37 cellular contexts compared by ENCODE assay signal in the genomic region with DNA sequence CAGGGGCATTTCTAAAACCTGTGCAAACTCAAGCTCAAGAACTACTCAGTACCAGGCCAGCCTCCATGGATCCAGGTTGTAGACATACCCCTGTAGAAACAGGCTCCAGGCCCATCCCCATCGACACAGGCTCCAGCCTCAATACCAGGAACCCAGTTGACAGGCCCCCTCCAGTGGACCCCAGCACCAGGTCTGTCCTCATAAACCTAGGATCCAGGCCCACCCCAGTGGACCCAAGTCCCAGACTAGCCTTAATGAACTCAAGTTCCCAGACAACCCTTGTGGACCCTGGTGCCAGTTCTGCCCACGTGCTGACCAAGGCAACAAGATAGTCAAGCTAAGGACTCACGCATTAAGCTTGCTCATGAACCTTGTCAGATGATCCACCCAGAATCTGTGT.
"Had no signal": no experiment of that assay in that cellular context is flagged by ENCODE, and none has a peak within 500 bp of the region (broad histone marks: within the 10 kb centered on the region; RNA-seq: fewer than 3 reads in every experiment).

No MANE protein-coding gene starts in this region.

- ATAC-seq: activated naive CD4-positive, alpha-beta T cell treated with anti-CD3 and anti-CD28 coated beads, Interleukin-2, amount 50 U/mL, for 72 hours; activated naive CD8-positive, alpha-beta T cell treated with anti-CD3 and anti-CD28 coated beads, Interleukin-2, amount 50 U/mL, for 24 hours; activated T-cell treated with anti-CD3 and anti-CD28 coated beads, Interleukin-2, amount 50 U/mL, for 4 hours; activated T-cell treated with anti-CD3 and anti-CD28 coated beads, Interleukin-2, amount 50 U/mL, for 72 hours; activated T-helper 17 cell treated with anti-CD3 and anti-CD28 coated beads, Interleukin-2, amount 50 U/mL, for 72 hours; body of pancreas had no signal

- H3K27ac Mint-ChIP-seq: activated naive CD4-positive, alpha-beta T cell treated with anti-CD3 and anti-CD28 coated beads for 36 hours; activated naive CD4-positive, alpha-beta T cell treated with anti-CD3 and anti-CD28 coated beads, Interleukin-2, amount 10 ng/mL, durations not matched to agents 7 days and 5 days; activated naive CD4-positive, alpha-beta T cell treated with anti-CD3 and anti-CD28 coated beads, Interleukin-2, amount 50 U/mL, for 24 hours; activated naive CD4-positive, alpha-beta T cell treated with anti-CD3 and anti-CD28 coated beads, Interleukin-2, amount 50 U/mL, for 72 hours; activated naive CD8-positive, alpha-beta T cell; activated naive CD8-positive, alpha-beta T cell treated with anti-CD3 and anti-CD28 coated beads for 36 hours; activated naive CD8-positive, alpha-beta T cell treated with anti-CD3 and anti-CD28 coated beads, Interleukin-2, amount 10 ng/mL, durations not matched to agents 7 days and 5 days; activated naive CD8-positive, alpha-beta T cell treated with anti-CD3 and anti-CD28 coated beads, Interleukin-2, amount 50 U/mL, for 24 hours; activated T-cell treated with anti-CD3 and anti-CD28 coated beads, Interleukin-2, amount 50 U/mL, for 24 hours; activated T-cell treated with anti-CD3 and anti-CD28 coated beads, Interleukin-2, amount 50 U/mL, for 72 hours; activated T-helper 1 cell treated with anti-CD3 and anti-CD28 coated beads, Interleukin-12 subunit alpha, Interleukin-12 subunit beta, Interleukin-2, Interleukin-4 antibody, amounts not matched to agents 30 ng/mL and 10 ng/mL and 1 ng/mL, durations not matched to agents 14 hours and 24 hours and 36 hours; activated T-helper 17 cell treated with anti-CD3 and anti-CD28 coated beads, Interleukin-2, amount 50 U/mL, for 72 hours; activated T-helper 2 cell treated with anti-CD3 and anti-CD28 coated beads, Interferon-gamma antibody, Interleukin-2, Interleukin-4, amounts not matched to agents 10 μg/mL and 5 μg/mL and 100 μg/mL, durations not matched to agents 14 hours and 24 hours and 36 hours; brain had no signal

- H3K36me3 Mint-ChIP-seq: activated naive CD4-positive, alpha-beta T cell treated with anti-CD3 and anti-CD28 coated beads, Interleukin-2, amount 10 ng/mL, durations not matched to agents 7 days and 5 days; activated naive CD4-positive, alpha-beta T cell treated with anti-CD3 and anti-CD28 coated beads, Interleukin-2, amount 50 U/mL, for 24 hours; activated naive CD4-positive, alpha-beta T cell treated with anti-CD3 and anti-CD28 coated beads, Interleukin-2, amount 50 U/mL, for 72 hours; activated naive CD8-positive, alpha-beta T cell; activated naive CD8-positive, alpha-beta T cell treated with anti-CD3 and anti-CD28 coated beads for 36 hours; activated naive CD8-positive, alpha-beta T cell treated with anti-CD3 and anti-CD28 coated beads, Interleukin-2, amount 10 ng/mL, durations not matched to agents 7 days and 5 days; brain had no signal

- H3K9me3 Mint-ChIP-seq: activated naive CD4-positive, alpha-beta T cell treated with anti-CD3 and anti-CD28 coated beads for 36 hours; activated naive CD8-positive, alpha-beta T cell treated with anti-CD3 and anti-CD28 coated beads for 36 hours; activated naive CD8-positive, alpha-beta T cell treated with anti-CD3 and anti-CD28 coated beads, Interleukin-2, amount 10 ng/mL, durations not matched to agents 7 days and 5 days; activated T-cell treated with anti-CD3 and anti-CD28 coated beads, Interleukin-2, amount 50 U/mL, for 24 hours; activated T-cell treated with anti-CD3 and anti-CD28 coated beads, Interleukin-2, amount 50 U/mL, for 4 hours; activated T-helper 2 cell treated with anti-CD3 and anti-CD28 coated beads, Interferon-gamma antibody, Interleukin-2, Interleukin-4, amounts not matched to agents 10 μg/mL and 5 μg/mL and 100 μg/mL, durations not matched to agents 14 hours and 24 hours and 36 hours had no signal

- H3K27me3 ChIP-seq: adrenal gland, ascending aorta, body of pancreas, brain microvascular endothelial cell, breast epithelium, cardiac muscle cell had no signal

- H3K4me1 ChIP-seq: adrenal gland, ascending aorta, body of pancreas, breast epithelium had no signal

- H3K27ac ChIP-seq: adrenal gland, ascending aorta, body of pancreas, brain microvascular endothelial cell, breast epithelium, cardiac muscle cell had no signal

- H3K4me1 Mint-ChIP-seq: activated naive CD4-positive, alpha-beta T cell treated with anti-CD3 and anti-CD28 coated beads, Interleukin-2, amount 10 ng/mL, durations not matched to agents 7 days and 5 days; activated naive CD4-positive, alpha-beta T cell treated with anti-CD3 and anti-CD28 coated beads, Interleukin-2, amount 50 U/mL, for 24 hours; activated naive CD8-positive, alpha-beta T cell treated with anti-CD3 and anti-CD28 coated beads for 36 hours; activated naive CD8-positive, alpha-beta T cell treated with anti-CD3 and anti-CD28 coated beads, Interleukin-2, amount 10 ng/mL, durations not matched to agents 7 days and 5 days; activated naive CD8-positive, alpha-beta T cell treated with anti-CD3 and anti-CD28 coated beads, Interleukin-2, amount 50 U/mL, for 24 hours; activated T-helper 17 cell treated with anti-CD3 and anti-CD28 coated beads, Interleukin-2, amount 50 U/mL, for 72 hours; brain; central memory CD8-positive, alpha-beta T cell had no signal

- H3K4me3 ChIP-seq: adrenal gland, ascending aorta, body of pancreas, breast epithelium, cardiac muscle cell had no signal

- H3K36me3 ChIP-seq: adrenal gland, ascending aorta, brain microvascular endothelial cell, breast epithelium, cardiac muscle cell had no signal

- DNase-seq: activated effector memory CD4-positive, alpha-beta T cell treated with anti-CD3 and anti-CD28 coated beads, Interleukin-2, amount 50 U/mL, for 16 hours; activated effector memory CD4-positive, alpha-beta T cell treated with Interleukin-2 at 50 U/mL for 16 hours; activated gamma-delta T cell; activated gamma-delta T cell treated with Interleukin-2 at 50 U/mL for 16 hours; activated naive CD4-positive, alpha-beta T cell; activated naive CD4-positive, alpha-beta T cell treated with anti-CD3 and anti-CD28 coated beads for 36 hours; activated naive CD4-positive, alpha-beta T cell treated with anti-CD3 and anti-CD28 coated beads, Interleukin-2, amount 10 ng/mL, durations not matched to agents 7 days and 5 days; activated naive CD4-positive, alpha-beta T cell treated with anti-CD3 and anti-CD28 coated beads, Interleukin-2, amount 50 U/mL, for 16 hours; activated naive CD4-positive, alpha-beta T cell treated with Interleukin-2 at 50 U/mL for 16 hours; activated naive CD8-positive, alpha-beta T cell treated with anti-CD3 and anti-CD28 coated beads for 36 hours; activated naive CD8-positive, alpha-beta T cell treated with anti-CD3 and anti-CD28 coated beads, Interleukin-2, amount 10 ng/mL, durations not matched to agents 7 days and 5 days; activated naive CD8-positive, alpha-beta T cell treated with anti-CD3 and anti-CD28 coated beads, Interleukin-2, amount 50 U/mL, for 24 hours; activated T-cell treated with anti-CD3 and anti-CD28 coated beads, Interleukin-2, amount 50 U/mL, for 1 hour; activated T-cell treated with anti-CD3 and anti-CD28 coated beads, Interleukin-2, amount 50 U/mL, for 24 hours; activated T-cell treated with anti-CD3 and anti-CD28 coated beads, Interleukin-2, amount 50 U/mL, for 4 hours; activated T-cell treated with anti-CD3 and anti-CD28 coated beads, Interleukin-2, amount 50 U/mL, for 48 hours; activated T-cell treated with anti-CD3 and anti-CD28 coated beads, Interleukin-2, amount 50 U/mL, for 72 hours; adrenal gland; amniotic stem cell; amygdala; anterior cingulate cortex; body of pancreas; brain microvascular endothelial cell; caudate nucleus; central memory CD4-positive, alpha-beta T cell; cerebellar nuclear complex had no signal

- H3K27me3 Mint-ChIP-seq: activated naive CD4-positive, alpha-beta T cell treated with anti-CD3 and anti-CD28 coated beads, Interleukin-2, amount 10 ng/mL, durations not matched to agents 7 days and 5 days; activated naive CD4-positive, alpha-beta T cell treated with anti-CD3 and anti-CD28 coated beads, Interleukin-2, amount 50 U/mL, for 24 hours; activated naive CD8-positive, alpha-beta T cell; activated naive CD8-positive, alpha-beta T cell treated with anti-CD3 and anti-CD28 coated beads for 36 hours; activated naive CD8-positive, alpha-beta T cell treated with anti-CD3 and anti-CD28 coated beads, Interleukin-2, amount 10 ng/mL, durations not matched to agents 7 days and 5 days; activated naive CD8-positive, alpha-beta T cell treated with anti-CD3 and anti-CD28 coated beads, Interleukin-2, amount 50 U/mL, for 24 hours; activated T-cell treated with anti-CD3 and anti-CD28 coated beads, Interleukin-2, amount 50 U/mL, for 24 hours; activated T-helper 17 cell treated with anti-CD3 and anti-CD28 coated beads, Interleukin-2, amount 50 U/mL, for 72 hours; central memory CD8-positive, alpha-beta T cell had no signal

- H3K9me3 ChIP-seq: ascending aorta, body of pancreas, breast epithelium had no signal

- H3K4me3 Mint-ChIP-seq: activated naive CD4-positive, alpha-beta T cell treated with anti-CD3 and anti-CD28 coated beads for 36 hours; activated naive CD4-positive, alpha-beta T cell treated with anti-CD3 and anti-CD28 coated beads, Interleukin-2, amount 10 ng/mL, durations not matched to agents 7 days and 5 days; activated naive CD4-positive, alpha-beta T cell treated with anti-CD3 and anti-CD28 coated beads, Interleukin-2, amount 50 U/mL, for 24 hours; activated naive CD8-positive, alpha-beta T cell; activated naive CD8-positive, alpha-beta T cell treated with anti-CD3 and anti-CD28 coated beads for 36 hours; activated naive CD8-positive, alpha-beta T cell treated with anti-CD3 and anti-CD28 coated beads, Interleukin-2, amount 10 ng/mL, durations not matched to agents 7 days and 5 days; activated naive CD8-positive, alpha-beta T cell treated with anti-CD3 and anti-CD28 coated beads, Interleukin-2, amount 50 U/mL, for 24 hours; activated T-cell treated with anti-CD3 and anti-CD28 coated beads, Interleukin-2, amount 50 U/mL, for 24 hours; activated T-cell treated with anti-CD3 and anti-CD28 coated beads, Interleukin-2, amount 50 U/mL, for 4 hours; activated T-cell treated with anti-CD3 and anti-CD28 coated beads, Interleukin-2, amount 50 U/mL, for 72 hours; activated T-helper 1 cell treated with anti-CD3 and anti-CD28 coated beads, Interleukin-12 subunit alpha, Interleukin-12 subunit beta, Interleukin-2, Interleukin-4 antibody, amounts not matched to agents 30 ng/mL and 10 ng/mL and 1 ng/mL, durations not matched to agents 14 hours and 24 hours and 36 hours; activated T-helper 17 cell treated with anti-CD3 and anti-CD28 coated beads, Interleukin-2, amount 50 U/mL, for 72 hours; brain; central memory CD8-positive, alpha-beta T cell had no signal
